ENCODE assay signal across 21 cellular contexts in genomic region chr4:132065940-132066495, GRCh38.
DNase-seq lines count a peak whose midpoint lies in the region; ATAC-seq and TF ChIP-seq lines count a peak whose summit lies in the region.
"Had no signal": no experiment of that assay in that cellular context is flagged by ENCODE, and none has a peak within 500 bp of the region (broad histone marks: within the 10 kb centered on the region; RNA-seq: fewer than 3 reads in every experiment).

No MANE protein-coding gene starts in this region.

- POLR2A ChIA-PET in PC-3 (lab: Charles Lee; ENCODE audit: unreplicated experiment) = no interaction called here
- POLR2A ChIA-PET in activated CD8-positive, alpha-beta T cell treated with anti-CD3 and anti-CD28 coated beads, Interleukin-2, amount 10 ng/mL, durations not matched to agents 7 days and 5 days (lab: Charles Lee) = no interaction called here
- POLR2A ChIA-PET in activated CD4-positive, alpha-beta T cell treated with anti-CD3 and anti-CD28 coated beads for 36 hours (lab: Charles Lee) = no interaction called here

- CTCF ChIA-PET in PC-3 (lab: Charles Lee) = no interaction called here
- CTCF ChIA-PET in activated CD8-positive, alpha-beta T cell treated with anti-CD3 and anti-CD28 coated beads, Interleukin-2, amount 10 ng/mL, durations not matched to agents 7 days and 5 days (lab: Charles Lee) = no interaction called here
- CTCF ChIA-PET in activated CD4-positive, alpha-beta T cell treated with anti-CD3 and anti-CD28 coated beads for 36 hours (lab: Charles Lee) = interaction anchor here (0.6 to 1.8 kb wide), 3 partner anchors 17 to 209 kb away, joined by 3 read pairs; no protein-coding TSS in a partner anchor

- ATAC-seq in GM23338 (no peak), PC-3 (peak; percentile 83), GM21737 (IDR thresholded peaks at IDR 0.05; ENCODE audit: unreplicated experiment) (no peak)
- ATAC-seq in activated CD8-positive, alpha-beta T cell treated with anti-CD3 and anti-CD28 coated beads, Interleukin-2, amount 10 ng/mL, durations not matched to agents 7 days and 5 days = no peak
- no peak for ATAC-seq in activated CD4-positive, alpha-beta T cell treated with anti-CD3 and anti-CD28 coated beads for 36 hours
- ATAC-seq: gastrocnemius medialis; left colon; natural killer cell; stimulated activated naive CD8-positive, alpha-beta T cell treated with anti-CD3 and anti-CD28 coated beads, Interleukin-15, Interleukin-2, amounts not matched to agents 100 U/mL and 50 U/mL, for 24 hours had no signal

- H3K36me3 ChIP-seq in GM23338 (ENCODE audit: insufficient read depth) = no peaks in the 10 kb centered on the region
- H3K36me3 ChIP-seq in PC-3 (ENCODE audit: low read depth, low read length) = no peaks in the 10 kb centered on the region
- H3K36me3 ChIP-seq: BLaER1 treated with 17β-estradiol and CSF1 and Interleukin-3, amounts not matched to agents 10 nM and 100 nM; gastrocnemius medialis; transverse colon had no signal

- H4K20me1 ChIP-seq in GM23338 (replicated peaks; ENCODE audit: insufficient read depth) = no peaks in the 10 kb centered on the region
- no peaks in the 10 kb centered on the region for H4K20me1 ChIP-seq in PC-3 (ENCODE audit: low read length)
- H4K20me1 ChIP-seq: BLaER1 treated with 17β-estradiol and CSF1 and Interleukin-3, amounts not matched to agents 10 nM and 100 nM had no signal

- no peaks in the 10 kb centered on the region; the same call in 1 of the 2 replicates for H3K9me2 ChIP-seq in GM23338 (ENCODE audit: insufficient read depth)
- H3K9me2 ChIP-seq in PC-3 (replicated peaks; ENCODE audit: low read length) = no peaks in the 10 kb centered on the region

- no peak overlapping the region for H3K9ac ChIP-seq in PC-3 (ENCODE audit: low read length)
- H3K9ac ChIP-seq: BLaER1 treated with 17β-estradiol and CSF1 and Interleukin-3, amounts not matched to agents 10 nM and 100 nM had no signal

- TF ChIP-seq CTCF in GM23338 (conservative IDR thresholded peaks at IDR 0.05; ENCODE audit: low read depth in 2 of 2) (no peak), PC-3 (conservative IDR thresholded peaks at IDR 0.05; ENCODE audit: low read depth, low read length) (no peak), epithelial cell of esophagus (IDR thresholded peaks at IDR 0.05; ENCODE audit: insufficient read depth, low read depth, low read length, missing control alignments) (no peak)

- no peaks in the 10 kb centered on the region; the same call in 2 of the 3 replicates for H3K4me1 Mint-ChIP-seq in GM23338
- H3K4me1 Mint-ChIP-seq in activated CD8-positive, alpha-beta T cell treated with anti-CD3 and anti-CD28 coated beads, Interleukin-2, amount 10 ng/mL, durations not matched to agents 7 days and 5 days (ENCODE audit: low read depth) = no peaks in the 10 kb centered on the region
- no peaks in the 10 kb centered on the region for H3K4me1 Mint-ChIP-seq in activated CD4-positive, alpha-beta T cell treated with anti-CD3 and anti-CD28 coated beads for 36 hours
- H3K4me1 Mint-ChIP-seq: activated CD4-positive, alpha-beta T cell treated with anti-CD3 and anti-CD28 coated beads, Interleukin-2, amount 10 ng/mL, durations not matched to agents 7 days and 5 days; natural killer cell had no signal

- intact Hi-C loops in PC-3 (cut with micrococcal nuclease) = no loop called here
- intact Hi-C loops in activated CD4-positive, alpha-beta T cell treated with anti-CD3 and anti-CD28 coated beads for 36 hours (cut with DNase I, micrococcal nuclease) = no loop called here

- BruUV-seq in PC-3 (replicated peaks; lab: Mats Ljungman, UMichigan) = no TSS peak

- no peaks in the 10 kb centered on the region for H3F3A ChIP-seq in GM23338 (replicated peaks; ENCODE audit: low read depth)
- H3F3A ChIP-seq in PC-3 (ENCODE audit: low read length, unreplicated experiment) = no peaks in the 10 kb centered on the region

- H2AFZ ChIP-seq in GM23338 (peak overlapping the region; percentile 39; the same call in 1 of the 2 replicates), PC-3 (ENCODE audit: low read length) (no peak overlapping the region)

- peaks cover 29% of the 10 kb centered on the region for H3K9me3 Mint-ChIP-seq in GM23338
- H3K9me3 Mint-ChIP-seq in activated CD8-positive, alpha-beta T cell treated with anti-CD3 and anti-CD28 coated beads, Interleukin-2, amount 10 ng/mL, durations not matched to agents 7 days and 5 days (ENCODE audit: insufficient read depth) = no peaks in the 10 kb centered on the region
- no peaks in the 10 kb centered on the region for H3K9me3 Mint-ChIP-seq in activated CD4-positive, alpha-beta T cell treated with anti-CD3 and anti-CD28 coated beads for 36 hours (ENCODE audit: low read depth)

- H3K4me3 Mint-ChIP-seq in GM23338 = no peak overlapping the region
- no peak overlapping the region for H3K4me3 Mint-ChIP-seq in activated CD8-positive, alpha-beta T cell treated with anti-CD3 and anti-CD28 coated beads, Interleukin-2, amount 10 ng/mL, durations not matched to agents 7 days and 5 days
- H3K4me3 Mint-ChIP-seq in activated CD4-positive, alpha-beta T cell treated with anti-CD3 and anti-CD28 coated beads for 36 hours = no peak overlapping the region
- H3K4me3 Mint-ChIP-seq: activated CD4-positive, alpha-beta T cell treated with anti-CD3 and anti-CD28 coated beads, Interleukin-2, amount 10 ng/mL, durations not matched to agents 7 days and 5 days; natural killer cell had no signal

- H3K4me3 ChIP-seq in GM23338 = no peak overlapping the region
- no peak overlapping the region; the same call in 1 of the 2 replicates for H3K4me3 ChIP-seq in PC-3 (ENCODE audit: low read length)
- H3K4me3 ChIP-seq in epithelial cell of esophagus (ENCODE audit: low read length) = no peak overlapping the region
- H3K4me3 ChIP-seq: BLaER1 treated with 17β-estradiol and CSF1 and Interleukin-3, amounts not matched to agents 10 nM and 100 nM; gastrocnemius medialis; transverse colon had no signal

- no peaks in the 10 kb centered on the region for H3K79me2 ChIP-seq in GM23338 (replicated peaks; ENCODE audit: insufficient read depth)
- H3K79me2 ChIP-seq in PC-3 (ENCODE audit: low read length) = no peaks in the 10 kb centered on the region

- DNase-seq in GM23338 (ENCODE audit: low spot score) (no peak), PC-3 (peak; percentile 54), epithelial cell of esophagus (ENCODE audit: low read depth) (peak; percentile 75), renal cortical epithelial cell (ENCODE audit: low read depth) (peak; percentile 3)
- DNase-seq in activated CD8-positive, alpha-beta T cell treated with anti-CD3 and anti-CD28 coated beads, Interleukin-2, amount 10 ng/mL, durations not matched to agents 7 days and 5 days = no peak
- no peak for DNase-seq in activated CD4-positive, alpha-beta T cell treated with anti-CD3 and anti-CD28 coated beads for 36 hours
- DNase-seq: activated CD4-positive, alpha-beta T cell treated with anti-CD3 and anti-CD28 coated beads, Interleukin-2, amount 10 ng/mL, durations not matched to agents 7 days and 5 days; cerebellar nuclear complex; gastrocnemius medialis; Kasumi-1; left colon; natural killer cell; NCI-H1105 treated with DMSO at 0.1 percent for 48 hours; NCI-H510A; SHP77; stimulated activated CD4-positive, alpha-beta T cell treated with anti-CD3 and anti-CD28 coated beads, Interleukin-1b, Interleukin-23, amount 100 ng/mL, for 48 hours; stimulated activated naive CD8-positive, alpha-beta T cell treated with anti-CD3 and anti-CD28 coated beads, Interleukin-15, Interleukin-2, amounts not matched to agents 100 U/mL and 50 U/mL, for 24 hours; T-helper 1 cell; transverse colon had no signal

- H3K4me2 ChIP-seq in GM23338 = no peak overlapping the region
- peak overlapping the region; percentile 42 for H3K4me2 ChIP-seq in PC-3 (ENCODE audit: low read length)
- H3K4me2 ChIP-seq: BLaER1 treated with 17β-estradiol and CSF1 and Interleukin-3, amounts not matched to agents 10 nM and 100 nM had no signal

- no peak overlapping the region for H3K27ac Mint-ChIP-seq in GM23338
- H3K27ac Mint-ChIP-seq in activated CD8-positive, alpha-beta T cell treated with anti-CD3 and anti-CD28 coated beads, Interleukin-2, amount 10 ng/mL, durations not matched to agents 7 days and 5 days = no peak overlapping the region
- no peak overlapping the region for H3K27ac Mint-ChIP-seq in activated CD4-positive, alpha-beta T cell treated with anti-CD3 and anti-CD28 coated beads for 36 hours
- H3K27ac Mint-ChIP-seq: activated CD4-positive, alpha-beta T cell treated with anti-CD3 and anti-CD28 coated beads, Interleukin-2, amount 10 ng/mL, durations not matched to agents 7 days and 5 days; natural killer cell had no signal

- no peaks in the 10 kb centered on the region for H3K27me3 ChIP-seq in GM23338 (ENCODE audit: insufficient read depth)
- H3K27me3 ChIP-seq in PC-3 (ENCODE audit: low read length) = no peaks in the 10 kb centered on the region
- H3K27me3 ChIP-seq: BLaER1 treated with 17β-estradiol and CSF1 and Interleukin-3, amounts not matched to agents 10 nM and 100 nM; gastrocnemius medialis; transverse colon had no signal

- no peaks in the 10 kb centered on the region for H3K9me3 ChIP-seq in PC-3 (ENCODE audit: low read length)
- H3K9me3 ChIP-seq: gastrocnemius medialis, transverse colon had no signal

- H3K27me3 Mint-ChIP-seq in GM23338 (ENCODE audit: insufficient read depth, low read depth, poor library complexity) = peaks cover 3% of the 10 kb centered on the region
- no peaks in the 10 kb centered on the region for H3K27me3 Mint-ChIP-seq in activated CD8-positive, alpha-beta T cell treated with anti-CD3 and anti-CD28 coated beads, Interleukin-2, amount 10 ng/mL, durations not matched to agents 7 days and 5 days (ENCODE audit: low read depth)
- H3K27me3 Mint-ChIP-seq in activated CD4-positive, alpha-beta T cell treated with anti-CD3 and anti-CD28 coated beads for 36 hours = no peaks in the 10 kb centered on the region
- H3K27me3 Mint-ChIP-seq: activated CD4-positive, alpha-beta T cell treated with anti-CD3 and anti-CD28 coated beads, Interleukin-2, amount 10 ng/mL, durations not matched to agents 7 days and 5 days had no signal

- H3K27ac ChIP-seq in GM23338 (ENCODE audit: low read depth) = no peak overlapping the region
- peak overlapping the region; percentile 37; the same call in 1 of the 2 replicates for H3K27ac ChIP-seq in PC-3 (ENCODE audit: low read length)
- H3K27ac ChIP-seq: BLaER1 treated with 17β-estradiol and CSF1 and Interleukin-3, amounts not matched to agents 10 nM and 100 nM; gastrocnemius medialis; transverse colon had no signal

- H3K36me3 Mint-ChIP-seq in GM23338 (ENCODE audit: low read depth) = peaks cover 22% of the 10 kb centered on the region
- H3K36me3 Mint-ChIP-seq in activated CD8-positive, alpha-beta T cell treated with anti-CD3 and anti-CD28 coated beads, Interleukin-2, amount 10 ng/mL, durations not matched to agents 7 days and 5 days (ENCODE audit: low read depth) = no peaks in the 10 kb centered on the region
- H3K36me3 Mint-ChIP-seq in activated CD4-positive, alpha-beta T cell treated with anti-CD3 and anti-CD28 coated beads for 36 hours (ENCODE audit: low read depth) = no peaks in the 10 kb centered on the region
- H3K36me3 Mint-ChIP-seq: natural killer cell had no signal

- H3K4me1 ChIP-seq in GM23338 (ENCODE audit: insufficient read depth) = no peaks in the 10 kb centered on the region
- H3K4me1 ChIP-seq in PC-3 (ENCODE audit: insufficient read depth, low read length) = peaks cover 14% of the 10 kb centered on the region
- H3K4me1 ChIP-seq: gastrocnemius medialis, transverse colon had no signal

TF ChIP-seq in GM23338, 12 proteins besides CTCF, POLR2A, EP300 and RAD21 (continues in another document):
- no peak for TF ChIP-seq STAT1 (IDR thresholded peaks at IDR 0.05; ENCODE audit: unreplicated experiment)

Comparison
In these comparisons a context has a peak if more than half of its experiments do, and no peak if none do; other contexts are left out.
1. DNase-seq: peak in PC-3 (single experiment), epithelial cell of esophagus (single experiment) and renal cortical epithelial cell (single experiment); none in GM23338 (single experiment), activated CD8-positive, alpha-beta T cell treated with anti-CD3 and anti-CD28 coated beads, Interleukin-2, amount 10 ng/mL, durations not matched to agents 7 days and 5 days (single experiment) and activated CD4-positive, alpha-beta T cell treated with anti-CD3 and anti-CD28 coated beads for 36 hours (single experiment).